7 cellular contexts compared by ENCODE assay signal in the genomic region with DNA sequence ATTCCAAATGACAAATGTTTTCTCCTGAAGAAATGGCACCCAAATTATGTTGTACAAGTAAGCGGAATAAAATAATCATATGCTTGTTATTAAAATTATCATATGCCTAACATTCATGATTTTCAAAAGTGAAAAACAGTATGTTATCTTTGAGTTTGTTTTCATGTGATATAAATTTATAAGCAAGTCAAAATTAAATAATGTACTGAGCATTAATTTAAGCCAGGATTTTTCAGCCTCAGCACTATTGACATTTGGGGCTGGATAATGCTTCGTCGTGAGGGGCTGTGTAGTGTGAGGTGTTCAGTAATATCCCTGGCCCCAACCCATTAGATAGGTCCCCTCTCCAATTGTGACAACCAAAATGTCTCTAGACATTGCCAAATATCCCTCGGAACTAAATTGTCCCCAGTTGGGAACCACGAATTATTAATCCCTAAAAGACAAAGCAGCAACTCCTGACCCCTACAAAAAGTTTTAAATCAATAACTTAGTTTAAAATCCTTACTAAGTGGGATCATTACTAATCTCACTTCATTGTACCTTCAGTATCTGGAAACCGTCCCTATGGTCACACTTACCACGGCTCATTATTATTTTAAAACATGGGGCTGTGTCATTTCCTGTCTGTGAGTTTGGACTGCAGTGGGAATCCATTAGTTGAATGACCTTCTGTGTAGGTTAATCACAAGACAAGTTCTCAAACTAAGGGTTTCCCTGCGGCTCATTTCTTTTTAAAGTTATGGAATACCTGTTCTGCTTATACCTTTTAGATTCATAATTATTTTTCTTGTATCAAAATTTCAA. TPM values are rescaled to one million over a fixed set of nuclear protein-coding genes. Genes with fewer than 3 reads are reported as not detected.
DNase-seq lines count a peak whose midpoint lies in the region; ATAC-seq, FAIRE-seq and TF ChIP-seq lines count a peak whose summit lies in the region.

No MANE protein-coding gene starts in this region.

- peak; percentile 14 for DNase-seq in GM03348 (ENCODE audit: low spot score)
- DNase-seq in NCI-H1105 treated with DMSO at 0.1 percent for 48 hours (lab: John Stamatoyannopoulos, UW), result peak; percentile 26
- DNase-seq in activated naive CD8-positive, alpha-beta T cell treated with anti-CD3 and anti-CD28 coated beads, Interleukin-2, amount 10 ng/mL, durations not matched to agents 7 days and 5 days, result no peak
- DNase-seq in kidney, result no peak
- DNase-seq in tibial artery, result no peak
- DNase-seq in C1 segment of cervical spinal cord (lab: John Stamatoyannopoulos, UW), result no peak

- peak overlapping the region; percentile 27 to 98 for H3K9ac ChIP-seq in kidney (ENCODE audit: low read length in 2 of 2)

- no peaks in the 10 kb centered on the region for H3K27me3 Mint-ChIP-seq in activated naive CD8-positive, alpha-beta T cell treated with anti-CD3 and anti-CD28 coated beads, Interleukin-2, amount 10 ng/mL, durations not matched to agents 7 days and 5 days

- POLR2A ChIA-PET in activated naive CD8-positive, alpha-beta T cell treated with anti-CD3 and anti-CD28 coated beads, Interleukin-2, amount 10 ng/mL, durations not matched to agents 7 days and 5 days (lab: Charles Lee), result interaction anchor here (1.2 to 3.2 kb wide), 5 partner anchors 45 to 594 kb away, joined by 3 to 56 read pairs (median 11); partner anchors contain the start of genes C5orf34, PAIP1 and TMEM267

- H3K9me3 ChIP-seq in kidney (ENCODE audit: control insufficient read depth in 1 of 2, low read length in 2 of 2) (no peaks in the 10 kb centered on the region), tibial artery (no peaks in the 10 kb centered on the region)

- no peaks in the 10 kb centered on the region for H3K27me3 ChIP-seq in tibial artery

- H3K36me3 ChIP-seq in kidney (ENCODE audit: control insufficient read depth in 1 of 2, insufficient read depth in 2 of 2, low read length in 2 of 2) (no peaks in the 10 kb centered on the region), tibial artery (no peaks in the 10 kb centered on the region)

- FAIRE-seq in kidney (lab: Jason Lieb, UNC), result no peak

- peak; percentile 33 for ATAC-seq in GM21786 (IDR thresholded peaks at IDR 0.05; ENCODE audit: unreplicated experiment)
- no peak for ATAC-seq in activated naive CD8-positive, alpha-beta T cell treated with anti-CD3 and anti-CD28 coated beads, Interleukin-2, amount 10 ng/mL, durations not matched to agents 7 days and 5 days (ENCODE audit: low read depth)

- peaks cover 25% of the 10 kb centered on the region for H3K4me1 Mint-ChIP-seq in activated naive CD8-positive, alpha-beta T cell treated with anti-CD3 and anti-CD28 coated beads, Interleukin-2, amount 10 ng/mL, durations not matched to agents 7 days and 5 days

- intact Hi-C loops in kidney (cut with DNase I), result no loop called here
- intact Hi-C loops in tibial artery (cut with DNase I; ENCODE audit: low total_unique reads), result loop anchor here (2.0 to 10.0 kb wide), 2 partner anchors 45 to 117 kb away; partner anchors contain the start of genes PAIP1 and TMEM267

- H3K36me3 Mint-ChIP-seq in activated naive CD8-positive, alpha-beta T cell treated with anti-CD3 and anti-CD28 coated beads, Interleukin-2, amount 10 ng/mL, durations not matched to agents 7 days and 5 days, result peaks cover 23% of the 10 kb centered on the region

- H3K27ac Mint-ChIP-seq in activated naive CD8-positive, alpha-beta T cell treated with anti-CD3 and anti-CD28 coated beads, Interleukin-2, amount 10 ng/mL, durations not matched to agents 7 days and 5 days, result peak overlapping the region; percentile 10

- peak overlapping the region; percentile 93 to 94 for H3K27ac ChIP-seq in kidney (ENCODE audit: low read depth in 2 of 2, low read length in 2 of 2)
- peak overlapping the region; percentile 93 to 95 for H3K27ac ChIP-seq in tibial artery

- H3K9me3 Mint-ChIP-seq in activated naive CD8-positive, alpha-beta T cell treated with anti-CD3 and anti-CD28 coated beads, Interleukin-2, amount 10 ng/mL, durations not matched to agents 7 days and 5 days, result peaks cover 4% of the 10 kb centered on the region

- H3K4me3 Mint-ChIP-seq in activated naive CD8-positive, alpha-beta T cell treated with anti-CD3 and anti-CD28 coated beads, Interleukin-2, amount 10 ng/mL, durations not matched to agents 7 days and 5 days, result peak overlapping the region; percentile 93

- H3K4me1 ChIP-seq in kidney (ENCODE audit: control insufficient read depth in 1 of 2, insufficient read depth in 1 of 2, low read depth in 1 of 2, low read length in 2 of 2), result peaks cover 3 to 14% of the 10 kb centered on the region in 2 donors
- peaks cover 0 to 30% (median 6%) of the 10 kb centered on the region in 4 donors for H3K4me1 ChIP-seq in tibial artery

- TF ChIP-seq CTCF in kidney (IDR thresholded peaks at IDR 0.05; ENCODE audit: borderline replicate concordance, extremely low read depth, insufficient read depth) (no peak), tibial artery (IDR thresholded peaks at IDR 0.05) (no peak)

- H3K4me3 ChIP-seq in kidney (ENCODE audit: low read length in 2 of 2) (peak overlapping the region; percentile 97), tibial artery (peak overlapping the region; percentile 76 to 93)

RNA-seq across cellular contexts. Expression of gene NNT, which starts 1.3 kb away (rescaled TPM):
- total RNA-seq in activated naive CD8-positive, alpha-beta T cell treated with anti-CD3 and anti-CD28 coated beads, Interleukin-2, amount 10 ng/mL, durations not matched to agents 7 days and 5 days, result 100 to 1,000 TPM in 1 of 2 experiments, 10 to 100 TPM in 1; 97.5 to 108 TPM
- total RNA-seq in kidney, result 101 TPM
- 56.4 TPM for polyA plus RNA-seq in kidney (ENCODE audit: insufficient read depth, low read depth, low replicate concordance)

RNA-seq across cellular contexts. Expression of gene PAIP1, which starts 44.8 kb away (rescaled TPM):
- 10 to 100 TPM; 34.9 to 37.0 TPM for total RNA-seq in activated naive CD8-positive, alpha-beta T cell treated with anti-CD3 and anti-CD28 coated beads, Interleukin-2, amount 10 ng/mL, durations not matched to agents 7 days and 5 days
- 65.0 TPM for total RNA-seq in kidney
- 75.8 TPM for polyA plus RNA-seq in kidney (ENCODE audit: insufficient read depth, low read depth, low replicate concordance)

Comparison
In these comparisons a context has a peak if more than half of its experiments do, and no peak if none do; other contexts are left out.
1. DNase-seq: peak in GM03348 (single experiment) and NCI-H1105 treated with DMSO at 0.1 percent for 48 hours (single experiment); none in activated naive CD8-positive, alpha-beta T cell treated with anti-CD3 and anti-CD28 coated beads, Interleukin-2, amount 10 ng/mL, durations not matched to agents 7 days and 5 days (single experiment), kidney (single experiment), tibial artery (0 of 2) and C1 segment of cervical spinal cord (0 of 14).